ENCODE assay signal across 12 cellular contexts in the genomic region with DNA sequence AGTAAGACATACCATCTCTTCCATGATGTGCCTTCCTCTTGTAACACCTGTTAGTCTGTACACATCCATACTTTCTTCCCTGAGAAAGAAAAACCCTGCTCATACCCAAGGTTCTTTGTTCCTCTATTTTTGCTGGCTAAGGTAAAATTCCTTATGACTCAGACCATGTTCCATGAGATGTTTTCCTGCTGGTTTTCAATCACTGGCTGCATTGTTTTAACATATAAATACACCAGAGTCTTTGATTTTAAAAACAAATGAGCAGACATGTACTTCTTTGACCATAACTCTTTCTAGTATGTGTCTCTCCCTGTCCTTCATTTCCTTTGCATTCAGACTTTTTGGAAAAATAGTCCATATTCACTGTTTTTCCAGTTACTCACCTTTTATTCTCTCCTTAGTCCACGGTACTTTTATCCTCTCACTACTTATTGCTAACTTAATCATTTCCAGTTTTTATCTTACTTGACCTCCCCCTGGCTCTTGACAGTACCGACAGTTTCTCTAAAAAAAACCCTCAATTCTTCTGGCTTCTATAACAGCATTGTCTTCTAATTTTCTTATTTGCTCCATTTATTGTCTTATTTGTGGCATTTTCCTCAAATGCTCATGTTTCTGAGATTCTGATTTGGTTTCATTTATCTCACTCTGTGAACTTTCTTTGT. TPM values are rescaled to one million over a fixed set of nuclear protein-coding genes. Genes with fewer than 3 reads are reported as not detected.
DNase-seq lines count a peak whose midpoint lies in the region; ATAC-seq and TF ChIP-seq lines count a peak whose summit lies in the region.
"Had no signal": no experiment of that assay in that cellular context is flagged by ENCODE, and none has a peak within 500 bp of the region (broad histone marks: within the 10 kb centered on the region; RNA-seq: fewer than 3 reads in every experiment).

No MANE protein-coding gene starts in this region.

- H4K20me1 ChIP-seq in SU-DHL-6 (ENCODE audit: low read depth, low read length) (peaks cover 73% of the 10 kb centered on the region), smooth muscle cell (ENCODE audit: low read depth) (peaks cover 85% of the 10 kb centered on the region)

- H3K4me1 ChIP-seq in HEK293 (ENCODE audit: control insufficient read depth, insufficient read depth, low read length) (peaks cover 27% of the 10 kb centered on the region), foreskin keratinocyte (peaks cover 37% of the 10 kb centered on the region), smooth muscle cell (ENCODE audit: low read depth) (peaks cover 43% of the 10 kb centered on the region)

- H3K36me3 ChIP-seq in HEK293 (ENCODE audit: control insufficient read depth in 2 of 2, insufficient read depth in 1 of 2, low read length in 2 of 2) (no peaks in the 10 kb centered on the region), SU-DHL-6 (ENCODE audit: low read length) (no peaks in the 10 kb centered on the region), smooth muscle cell (ENCODE audit: low read depth) (no peaks in the 10 kb centered on the region)

- WGBS in smooth muscle cell (ENCODE audit: low lambda C conversion rate), result 51% methylated on average over 2 of the region's 2 CpGs

- H3K4me2 ChIP-seq in SU-DHL-6 (ENCODE audit: low read depth, low read length, poor library complexity, severe bottlenecking), result peak overlapping the region; percentile 91
- H3K4me2 ChIP-seq in smooth muscle cell, result peak overlapping the region; percentile 88

- no peak overlapping the region for H2AFZ ChIP-seq in SU-DHL-6 (ENCODE audit: low read depth, low read length, severe bottlenecking)
- H2AFZ ChIP-seq in smooth muscle cell (ENCODE audit: low read depth), result no peak overlapping the region

- H3K27me3 ChIP-seq in SU-DHL-6 (ENCODE audit: low read length) (no peaks in the 10 kb centered on the region), foreskin keratinocyte (no peaks in the 10 kb centered on the region), smooth muscle cell (ENCODE audit: low read depth) (no peaks in the 10 kb centered on the region)

- H3K9me3 ChIP-seq in HEK293 (ENCODE audit: control insufficient read depth, insufficient read depth, low read depth, low read length) (no peaks in the 10 kb centered on the region), SU-DHL-6 (ENCODE audit: insufficient read depth, low read length) (no peaks in the 10 kb centered on the region), smooth muscle cell (replicated peaks; ENCODE audit: low read depth) (no peaks in the 10 kb centered on the region)

- H3K4me3 ChIP-seq in HEK293 (ENCODE audit: low read depth, low read length), result no peak overlapping the region
- no peak overlapping the region for H3K4me3 ChIP-seq in SU-DHL-6 (ENCODE audit: insufficient read depth, low read length, poor library complexity, severe bottlenecking)
- H3K4me3 ChIP-seq in smooth muscle cell, result peak overlapping the region; percentile 85

- H3K9me2 ChIP-seq in SU-DHL-6 (replicated peaks; ENCODE audit: insufficient read depth, low read length), result no peaks in the 10 kb centered on the region

- peak; percentile 40 to 73 for DNase-seq in foreskin keratinocyte
- no peak for DNase-seq in smooth muscle cell (lab: John Stamatoyannopoulos, UW; ENCODE audit: unreplicated experiment)
- DNase-seq in SKM-1 (lab: John Stamatoyannopoulos, UW; ENCODE audit: unreplicated experiment), result no peak
- DNase-seq: activated T-cell treated with anti-CD3 and anti-CD28 coated beads, Interleukin-2, amount 50 U/mL, for 1 hour; cortex of kidney; NCI-H1694 treated with DMSO at 0.1 percent for 48 hours; T-helper 17 cell had no signal

- CTCF ChIA-PET in HEK293 (lab: Yijun Ruan, JAX), result interaction anchor here (0.8 kb wide), 1 partner anchor 234 kb away, joined by 3 read pairs; no protein-coding TSS in a partner anchor

- POLR2A ChIA-PET in HEK293 (lab: Yijun Ruan, JAX), result interaction anchor here (0.8 kb wide), 1 partner anchor 9 kb away, joined by 4 read pairs; no protein-coding TSS in a partner anchor

- H3K79me2 ChIP-seq in SU-DHL-6 (ENCODE audit: insufficient read depth, low read length), result peaks cover 90% of the 10 kb centered on the region
- H3K79me2 ChIP-seq in smooth muscle cell (ENCODE audit: low read depth), result peaks cover 90% of the 10 kb centered on the region

- H3K9ac ChIP-seq in SU-DHL-6 (ENCODE audit: low read length) (peak overlapping the region; percentile 17; the same call in 1 of the 2 replicates), smooth muscle cell (ENCODE audit: low read depth) (peak overlapping the region; percentile 14)

- TF ChIP-seq CTCF in HEK293 (tag by site-specific recombination; IDR thresholded peaks at IDR 0.05) (no peak), SU-DHL-6 (IDR thresholded peaks at IDR 0.05; ENCODE audit: insufficient read depth, low read length, poor library complexity, severe bottlenecking) (no peak), foreskin keratinocyte (conservative IDR thresholded peaks at IDR 0.05) (no peak), smooth muscle cell (IDR thresholded peaks at IDR 0.05; ENCODE audit: borderline replicate concordance, insufficient read depth, poor library complexity, severe bottlenecking) (no peak)

- peak; percentile 10 for ATAC-seq in foreskin keratinocyte
- no peak for ATAC-seq in GM18873 (IDR thresholded peaks at IDR 0.05; ENCODE audit: low FRiP score, unreplicated experiment)
- no peak for ATAC-seq in HG03342 (IDR thresholded peaks at IDR 0.05; ENCODE audit: unreplicated experiment)
- no peak for ATAC-seq in GM21717 (IDR thresholded peaks at IDR 0.05; ENCODE audit: unreplicated experiment)
- ATAC-seq: T-helper 17 cell had no signal

- no peak overlapping the region for H3K27ac ChIP-seq in HEK293 (ENCODE audit: extremely low read depth, low read depth, low read length)
- no peak overlapping the region for H3K27ac ChIP-seq in SU-DHL-6 (ENCODE audit: low read depth, low read length)
- peak overlapping the region; percentile 53 for H3K27ac ChIP-seq in foreskin keratinocyte
- H3K27ac ChIP-seq in smooth muscle cell (ENCODE audit: low read depth), result peak overlapping the region; percentile 100

- H3F3A ChIP-seq in SU-DHL-6 (ENCODE audit: insufficient read depth) (0 out of 2 replicates have a peak, but pooled peaks cover 7% of the 10 kb centered on the region), smooth muscle cell (ENCODE audit: low read depth) (peaks cover 9% of the 10 kb centered on the region)

TF ChIP-seq in HEK293, 187 proteins besides CTCF, POLR2A, EP300 and RAD21:
- TF ChIP-seq ZSCAN5A (tag by site-specific recombination; IDR thresholded peaks at IDR 0.05) (no peak), PRDM10 (tag by site-specific recombination; IDR thresholded peaks at IDR 0.05) (0 out of 2 replicates have a peak, but pooled peaks have one; percentile 14), ZNF350 (tag by site-specific recombination; IDR thresholded peaks at IDR 0.05) (no peak)
- TF ChIP-seq, protein P1, sequence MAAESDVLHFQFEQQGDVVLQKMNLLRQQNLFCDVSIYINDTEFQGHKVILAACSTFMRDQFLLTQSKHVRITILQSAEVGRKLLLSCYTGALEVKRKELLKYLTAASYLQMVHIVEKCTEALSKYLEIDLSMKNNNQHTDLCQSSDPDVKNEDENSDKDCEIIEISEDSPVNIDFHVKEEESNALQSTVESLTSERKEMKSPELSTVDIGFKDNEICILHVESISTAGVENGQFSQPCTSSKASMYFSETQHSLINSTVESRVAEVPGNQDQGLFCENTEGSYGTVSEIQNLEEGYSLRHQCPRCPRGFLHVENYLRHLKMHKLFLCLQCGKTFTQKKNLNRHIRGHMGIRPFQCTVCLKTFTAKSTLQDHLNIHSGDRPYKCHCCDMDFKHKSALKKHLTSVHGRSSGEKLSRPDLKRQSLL (tag by site-specific recombination; IDR thresholded peaks at IDR 0.05), result no peak

RNA-seq across cellular contexts. Expression of gene VAPA, which starts 4.3 kb away (rescaled TPM):
- total RNA-seq in foreskin keratinocyte, result 247 and 251 TPM in 2 replicates
- polyA plus RNA-seq in foreskin keratinocyte, result 134 and 162 TPM in 2 replicates
- total RNA-seq in smooth muscle cell, result 350 and 386 TPM in 2 replicates
- 315 and 334 TPM in 2 replicates for polyA plus RNA-seq in smooth muscle cell

RNA-seq across cellular contexts. Expression of gene TXNDC2, which starts 32.4 kb away (rescaled TPM):
- total RNA-seq in foreskin keratinocyte (not detected in 2 replicates), smooth muscle cell (0.58 and 0.94 TPM in 2 replicates)
- polyA plus RNA-seq in foreskin keratinocyte (0.02 TPM in 1 of 2 replicates, not detected in the other), smooth muscle cell (1.1 TPM in 1 of 2 replicates, not detected in the other)
- total RNA-seq: T-helper 17 cell had no signal

Comparison
In these comparisons a context has a peak if more than half of its experiments do, and no peak if none do; other contexts are left out.
1. H3K27ac ChIP-seq: peak in foreskin keratinocyte (single experiment) and smooth muscle cell (single experiment); none in HEK293 (single experiment) and SU-DHL-6 (single experiment).
2. DNase-seq: peak in foreskin keratinocyte (2 of 2); none in smooth muscle cell (single experiment) and SKM-1 (single experiment).